Comparison of ENCODE assay signal across 12 cellular contexts in the genomic region with DNA sequence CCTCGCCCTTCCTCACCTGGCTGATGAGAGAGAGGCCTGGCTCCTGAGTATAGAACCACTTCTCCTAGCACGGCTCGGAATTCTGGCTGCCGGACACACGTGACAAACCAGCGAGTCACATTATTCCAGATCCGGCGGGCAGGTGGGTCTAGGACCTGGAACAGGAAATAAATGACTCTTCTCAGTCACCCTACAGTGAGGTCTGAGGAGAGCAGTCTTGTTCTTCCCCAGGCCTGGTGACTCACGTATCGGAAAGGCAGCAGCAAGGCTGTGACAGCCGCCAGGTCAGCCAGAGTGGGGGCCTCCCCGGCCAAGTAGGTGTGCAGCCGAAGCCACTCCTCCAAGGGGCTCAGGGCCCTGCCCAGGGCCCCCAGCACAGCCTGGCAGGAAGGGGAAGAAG. TPM values are rescaled to one million over a fixed set of nuclear protein-coding genes. Genes with fewer than 3 reads are reported as not detected.
DNase-seq lines count a peak whose midpoint lies in the region; ATAC-seq and TF ChIP-seq lines count a peak whose summit lies in the region.
"Had no signal": no experiment of that assay in that cellular context is flagged by ENCODE, and none has a peak within 500 bp of the region (broad histone marks: within the 10 kb centered on the region; RNA-seq: fewer than 3 reads in every experiment).

No MANE protein-coding gene starts in this region.

- H3K9me3 Mint-ChIP-seq in activated naive CD4-positive, alpha-beta T cell treated with anti-CD3 and anti-CD28 coated beads for 36 hours, result no peaks in the 10 kb centered on the region
- no peaks in the 10 kb centered on the region for H3K9me3 Mint-ChIP-seq in T-cell
- no peaks in the 10 kb centered on the region for H3K9me3 Mint-ChIP-seq in stimulated activated naive CD8-positive, alpha-beta T cell treated with anti-CD3 and anti-CD28 coated beads, Interleukin-15, Interleukin-2, amounts not matched to agents 100 ng/mL and 50 ng/mL, for 24 hours

- no TSS peak for BruUV-seq in OCI-LY7 (replicated peaks; lab: Mats Ljungman, UMichigan)

- H2AFZ ChIP-seq in OCI-LY7 (ENCODE audit: low read length), result no peak overlapping the region

- H3K27me3 ChIP-seq in heart left ventricle, result no peaks in the 10 kb centered on the region

- H3K4me2 ChIP-seq in OCI-LY7 (ENCODE audit: low read length), result no peak overlapping the region

- 90 to 96% (median 91%) methylated on average over 12 to 13 of the region's 13 CpGs for WGBS in heart left ventricle, 4 donors

- H3K36me3 ChIP-seq in OCI-LY7 (ENCODE audit: insufficient read depth, low read length) (peaks cover 60% of the 10 kb centered on the region), heart left ventricle (peaks cover 0 to 56% (median 29%) of the 10 kb centered on the region in 9 donors)

- H3K27ac ChIP-seq in OCI-LY7 (ENCODE audit: low read depth, low read length, poor library complexity, severe bottlenecking) (no peak overlapping the region), heart left ventricle (no peak overlapping the region)

- H3K4me3 ChIP-seq in OCI-LY7 (ENCODE audit: low read depth, low read length, poor library complexity, severe bottlenecking) (no peak overlapping the region), heart left ventricle (no peak overlapping the region)
- H3K4me3 ChIP-seq: skin epidermis had no signal

- POLR2A ChIA-PET in T-cell (lab: Charles Lee) (no interaction called here), OCI-LY7 (lab: Charles Lee) (no interaction called here)

- intact Hi-C loops in activated naive CD4-positive, alpha-beta T cell treated with anti-CD3 and anti-CD28 coated beads for 36 hours (cut with micrococcal nuclease), result no loop called here
- intact Hi-C loops in OCI-LY7 (cut with micrococcal nuclease; ENCODE audit: unreplicated experiment), result loop anchor here (10.0 kb wide), 1 partner anchor 248 kb away; the partner anchor contains the start of genes ATP6V1G2, DDX39B and NFKBIL1
- intact Hi-C loops in heart left ventricle (cut with DNase I), result loop anchor here in 2 of 10 donors (5.0 to 10.0 kb wide), 2 partner anchors 40 to 58 kb away; partner anchors contain the start of gene CLIC1 (in 1 of the 2)

- H3K9me2 ChIP-seq in OCI-LY7 (ENCODE audit: insufficient read depth, low read length), result no peaks in the 10 kb centered on the region

- H3K36me3 Mint-ChIP-seq in activated naive CD4-positive, alpha-beta T cell treated with anti-CD3 and anti-CD28 coated beads for 36 hours (ENCODE audit: low read depth), result peaks cover 30% of the 10 kb centered on the region
- H3K36me3 Mint-ChIP-seq in T-cell, result peaks cover 15% of the 10 kb centered on the region
- H3K36me3 Mint-ChIP-seq in stimulated activated naive CD8-positive, alpha-beta T cell treated with anti-CD3 and anti-CD28 coated beads, Interleukin-15, Interleukin-2, amounts not matched to agents 100 ng/mL and 50 ng/mL, for 24 hours (ENCODE audit: low read depth), result peaks cover 49% of the 10 kb centered on the region

- no peaks in the 10 kb centered on the region for H3K9me3 ChIP-seq in OCI-LY7 (ENCODE audit: low read length)
- H3K9me3 ChIP-seq in heart left ventricle, result no peaks in the 10 kb centered on the region

- CTCF ChIA-PET in activated naive CD4-positive, alpha-beta T cell treated with anti-CD3 and anti-CD28 coated beads for 36 hours (lab: Charles Lee), result interaction anchor here (2.0 to 2.9 kb wide), 4 partner anchors 13 to 38 kb away, joined by 6 to 15 read pairs (median 7); partner anchors contain the start of gene LSM2
- CTCF ChIA-PET in T-cell (lab: Charles Lee), result no interaction called here
- CTCF ChIA-PET in OCI-LY7 (lab: Charles Lee; ENCODE audit: unreplicated experiment), result no interaction called here

- DNase-seq in activated naive CD4-positive, alpha-beta T cell treated with anti-CD3 and anti-CD28 coated beads for 36 hours, result no peak
- DNase-seq in activated naive CD4-positive, alpha-beta T cell treated with anti-CD3 and anti-CD28 coated beads, Interleukin-2, amount 50 U/mL, for 16 hours, result no peak
- DNase-seq in T-cell (no peak), OCI-LY7 (ENCODE audit: low spot score) (no peak), heart left ventricle (no peak)
- no peak for DNase-seq in activated CD8-positive, alpha-beta memory T cell treated with anti-CD3 and anti-CD28 coated beads, Interleukin-2, amount 50 U/mL, for 4 hours
- DNase-seq: C1 segment of cervical spinal cord, NCI-H1436, SIG-M5 had no signal

- no peak for TF ChIP-seq POLR2A in heart left ventricle (IDR thresholded peaks at IDR 0.05)

- H3K4me1 Mint-ChIP-seq in activated naive CD4-positive, alpha-beta T cell treated with anti-CD3 and anti-CD28 coated beads for 36 hours (ENCODE audit: low read depth), result peaks cover 41% of the 10 kb centered on the region
- H3K4me1 Mint-ChIP-seq in T-cell, result peaks cover 38 to 49% (median 41%) of the 10 kb centered on the region in 3 donors
- H3K4me1 Mint-ChIP-seq in stimulated activated naive CD8-positive, alpha-beta T cell treated with anti-CD3 and anti-CD28 coated beads, Interleukin-15, Interleukin-2, amounts not matched to agents 100 ng/mL and 50 ng/mL, for 24 hours (ENCODE audit: low read depth), result peaks cover 55% of the 10 kb centered on the region

- no peak overlapping the region for H3K4me3 Mint-ChIP-seq in activated naive CD4-positive, alpha-beta T cell treated with anti-CD3 and anti-CD28 coated beads for 36 hours
- peak overlapping the region in 1 of 3 donors; percentile 95 for H3K4me3 Mint-ChIP-seq in T-cell
- peak overlapping the region; percentile 87 for H3K4me3 Mint-ChIP-seq in stimulated activated naive CD8-positive, alpha-beta T cell treated with anti-CD3 and anti-CD28 coated beads, Interleukin-15, Interleukin-2, amounts not matched to agents 100 ng/mL and 50 ng/mL, for 24 hours

- peak overlapping the region; percentile 57 for H3K27ac Mint-ChIP-seq in activated naive CD4-positive, alpha-beta T cell treated with anti-CD3 and anti-CD28 coated beads for 36 hours
- peak overlapping the region; percentile 19 to 24 for H3K27ac Mint-ChIP-seq in T-cell
- peak overlapping the region; percentile 67 for H3K27ac Mint-ChIP-seq in stimulated activated naive CD8-positive, alpha-beta T cell treated with anti-CD3 and anti-CD28 coated beads, Interleukin-15, Interleukin-2, amounts not matched to agents 100 ng/mL and 50 ng/mL, for 24 hours

- TF ChIP-seq CTCF in OCI-LY7 (conservative IDR thresholded peaks at IDR 0.05; ENCODE audit: low read length) (no peak), heart left ventricle (IDR thresholded peaks at IDR 0.05) (no peak)

- H4K20me1 ChIP-seq in OCI-LY7 (ENCODE audit: insufficient read depth, low read length), result no peaks in the 10 kb centered on the region

- ATAC-seq in T-cell (replicated peaks in 1 of 4) (no peak), esophagus mucosa (peak; percentile 48), heart left ventricle (no peak)

- no peaks in the 10 kb centered on the region for H3K27me3 Mint-ChIP-seq in activated naive CD4-positive, alpha-beta T cell treated with anti-CD3 and anti-CD28 coated beads for 36 hours (ENCODE audit: low read depth)
- no peaks in the 10 kb centered on the region for H3K27me3 Mint-ChIP-seq in T-cell
- H3K27me3 Mint-ChIP-seq in stimulated activated naive CD8-positive, alpha-beta T cell treated with anti-CD3 and anti-CD28 coated beads, Interleukin-15, Interleukin-2, amounts not matched to agents 100 ng/mL and 50 ng/mL, for 24 hours, result no peaks in the 10 kb centered on the region

- peaks cover 40% of the 10 kb centered on the region for H3K79me2 ChIP-seq in OCI-LY7 (ENCODE audit: insufficient read depth, low read depth, low read length)

- H3K4me1 ChIP-seq in OCI-LY7 (ENCODE audit: insufficient read depth, low read length, poor library complexity, severe bottlenecking) (peaks cover 68% of the 10 kb centered on the region), heart left ventricle (peaks cover 0 to 38% (median 18%) of the 10 kb centered on the region in 12 donors)

RNA-seq across cellular contexts. Expression of gene VARS1, which starts 2.8 kb away (rescaled TPM):
- 100 to 1,000 TPM; 157 to 161 TPM for total RNA-seq in activated naive CD4-positive, alpha-beta T cell treated with anti-CD3 and anti-CD28 coated beads for 36 hours
- total RNA-seq in T-cell, result 10 to 100 TPM; 44.4 to 71.0 (median 62.5) TPM
- total RNA-seq in esophagus mucosa, result 79.8 TPM
- total RNA-seq in OCI-LY7 (2014; rRNA removed; shearing (Covaris generic)), result 47.0 and 51.2 TPM in 2 replicates
- total RNA-seq in OCI-LY7 (2022), result 118 and 137 TPM in 2 replicates
- total RNA-seq in heart left ventricle, result 10 to 100 TPM; 18.6 to 61.8 (median 26.1) TPM
- polyA plus RNA-seq in heart left ventricle, result 10 to 100 TPM; 21.9 to 54.6 TPM

RNA-seq across cellular contexts. Expression of gene LSM2, which starts 14.0 kb away (rescaled TPM):
- 100 to 1,000 TPM; 172 to 174 TPM for total RNA-seq in activated naive CD4-positive, alpha-beta T cell treated with anti-CD3 and anti-CD28 coated beads for 36 hours
- total RNA-seq in T-cell, result 10 to 100 TPM; 24.2 to 36.4 (median 30.6) TPM
- total RNA-seq in esophagus mucosa, result 45.0 TPM
- 65.2 and 78.4 TPM in 2 replicates for total RNA-seq in OCI-LY7 (2014; rRNA removed; shearing (Covaris generic))
- 78.0 and 82.6 TPM in 2 replicates for total RNA-seq in OCI-LY7 (2022)
- 10 to 100 TPM; 22.9 to 37.4 (median 25.9) TPM for total RNA-seq in heart left ventricle
- 10 to 100 TPM; 27.5 to 64.7 TPM for polyA plus RNA-seq in heart left ventricle

RNA-seq across cellular contexts. Expression of gene VWA7, which starts 15.6 kb away (rescaled TPM):
- total RNA-seq in activated naive CD4-positive, alpha-beta T cell treated with anti-CD3 and anti-CD28 coated beads for 36 hours, result under 1 TPM; 0.69 to 0.89 TPM
- total RNA-seq in T-cell (1 to 10 TPM; 1.4 to 8.0 (median 2.1) TPM), esophagus mucosa (1.6 TPM), OCI-LY7 (2022) (3.7 and 6.5 TPM in 2 replicates), heart left ventricle (10 to 100 TPM in 7 of 9 donors, 1 to 10 TPM in 2; 8.0 to 25.8 (median 16.1) TPM)
- total RNA-seq in OCI-LY7 (2014; rRNA removed; shearing (Covaris generic)), result 2.1 and 2.2 TPM in 2 replicates
- polyA plus RNA-seq in heart left ventricle, result 1 to 10 TPM; 4.0 to 6.2 TPM

RNA-seq across cellular contexts. Expression of gene HSPA1L, which starts 22.3 kb away (rescaled TPM):
- under 1 TPM; 0.86 to 0.95 TPM for total RNA-seq in activated naive CD4-positive, alpha-beta T cell treated with anti-CD3 and anti-CD28 coated beads for 36 hours
- total RNA-seq in T-cell, result 1 to 10 TPM; 2.8 to 8.5 (median 8.1) TPM
- total RNA-seq in esophagus mucosa, result 0.44 TPM
- 0.19 TPM in 1 of 2 replicates, not detected in the other for total RNA-seq in OCI-LY7 (2014; rRNA removed; shearing (Covaris generic))
- total RNA-seq in OCI-LY7 (2022), result 0.15 and 0.49 TPM in 2 replicates
- 1 to 10 TPM; 1.3 to 3.6 (median 1.8) TPM for total RNA-seq in heart left ventricle
- 1 to 10 TPM in 1 of 2 donors, under 1 TPM in 1; 0.95 to 1.9 TPM for polyA plus RNA-seq in heart left ventricle

RNA-seq across cellular contexts. Expression of gene HSPA1A, which starts 22.6 kb away (rescaled TPM):
- 10 to 100 TPM; 19.8 to 23.1 TPM for total RNA-seq in activated naive CD4-positive, alpha-beta T cell treated with anti-CD3 and anti-CD28 coated beads for 36 hours
- 100 to 1,000 TPM in 1 of 5 donors, 10 to 100 TPM in 2, 1 to 10 TPM in 2; 8.8 to 117 (median 77.9) TPM for total RNA-seq in T-cell
- total RNA-seq in esophagus mucosa, result 56.6 TPM
- total RNA-seq in OCI-LY7 (2014; rRNA removed; shearing (Covaris generic)), result 0.22 and 0.41 TPM in 2 replicates
- total RNA-seq in OCI-LY7 (2022), result 0.81 and 2.2 TPM in 2 replicates
- total RNA-seq in heart left ventricle, result 100 to 1,000 TPM; 169 to 412 (median 197) TPM
- 100 to 1,000 TPM; 157 to 179 TPM for polyA plus RNA-seq in heart left ventricle
